8 cellular contexts compared by ENCODE assay signal in the genomic region with DNA sequence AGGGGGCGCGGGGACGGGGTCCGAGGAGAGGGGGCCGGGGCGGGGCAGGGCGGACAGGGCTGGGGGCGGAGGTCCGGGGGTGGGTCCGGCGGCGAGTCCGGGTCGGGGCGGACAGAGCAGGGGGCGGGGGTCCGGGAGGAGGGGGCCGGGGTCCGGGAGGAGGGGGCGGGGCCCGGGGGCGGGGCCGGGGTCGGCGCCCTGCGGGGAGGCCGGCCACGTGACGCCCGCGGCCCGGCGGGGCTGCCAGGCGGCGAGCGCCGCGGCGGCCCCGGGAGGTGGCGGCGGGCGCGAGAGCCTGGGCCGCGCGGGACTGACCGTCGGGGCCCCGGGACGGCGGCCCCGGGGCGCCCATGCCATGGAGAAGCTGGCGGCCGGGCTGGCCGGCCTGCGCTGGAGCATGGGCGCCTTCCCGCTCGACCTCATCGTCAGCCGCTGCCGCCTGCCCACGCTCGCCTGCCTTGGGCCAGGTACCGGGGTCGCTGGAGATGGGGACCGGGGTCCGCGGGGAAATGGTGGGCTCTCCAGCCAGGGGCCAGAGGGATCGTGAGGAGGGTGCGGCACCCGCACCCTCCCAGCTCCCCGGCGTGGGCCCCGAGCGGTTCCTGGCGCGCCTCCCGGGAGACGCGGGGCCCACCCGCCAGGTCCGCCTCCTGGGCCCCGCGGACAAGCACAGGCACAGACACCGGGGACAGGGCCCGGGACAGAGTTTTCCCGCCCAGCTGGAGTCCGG. TPM values are rescaled to one million over a fixed set of nuclear protein-coding genes. Genes with fewer than 3 reads are reported as not detected.
DNase-seq lines count a peak whose midpoint lies in the region; ATAC-seq and TF ChIP-seq lines count a peak whose summit lies in the region.

Gene GAREM2, plus strand, starts transcription at position 223 of the 730 bp plus-strand sequence. Its CDS starts 133 bp downstream, at position 356.

- POLR2A ChIA-PET in BJ (lab: Charles Lee) (no interaction called here), RWPE1 (lab: Yijun Ruan, JAX; ENCODE audit: low non-redundant PET) (no interaction called here)

- H3K36me3 Mint-ChIP-seq in chondrocyte (ENCODE audit: low read depth): no peaks in the 10 kb centered on the region

- H3K27me3 ChIP-seq in BJ (ENCODE audit: control insufficient read depth, insufficient read depth, low read length): peaks cover 19% of the 10 kb centered on the region
- peaks cover 11% of the 10 kb centered on the region; the same call in 1 of the 2 replicates for H3K27me3 ChIP-seq in HUES48 (ENCODE audit: control insufficient read depth, insufficient read depth, low read length)

- H3K9me3 Mint-ChIP-seq in chondrocyte (ENCODE audit: low read depth): no peaks in the 10 kb centered on the region

- H3K4me1 Mint-ChIP-seq in chondrocyte (ENCODE audit: low read depth): peaks cover 7% of the 10 kb centered on the region

- no peak within 1 kb of the TSS; the same call in 1 of the 2 replicates for H3K9ac ChIP-seq in HUES48 (ENCODE audit: low read depth, low read length)

- DNase-seq in BJ (ENCODE audit: low read depth): no peak
- DNase-seq in chondrocyte (ENCODE audit: low spot score): no peak
- no peak for DNase-seq in mucosa of descending colon
- no peak for DNase-seq in NCI-H2029 treated with DMSO at 0.1 percent for 48 hours (lab: John Stamatoyannopoulos, UW)
- no peak for DNase-seq in activated gamma-delta T cell (lab: John Stamatoyannopoulos, UW)
- no peak for DNase-seq in RWPE1 (ENCODE audit: low spot score)

- no peak within 1 kb of the TSS for H3K27ac Mint-ChIP-seq in chondrocyte (ENCODE audit: unreplicated experiment)

- H3K27ac ChIP-seq in HUES48 (ENCODE audit: low read depth, low read length) (no peak within 1 kb of the TSS), RWPE1 (no peak within 1 kb of the TSS)

- no peaks in the 10 kb centered on the region for H3K9me3 ChIP-seq in HUES48 (ENCODE audit: control insufficient read depth, insufficient read depth, low read length)
- no peaks in the 10 kb centered on the region for H3K9me3 ChIP-seq in mucosa of descending colon

- H3K4me3 ChIP-seq in BJ (ENCODE audit: low read depth, low read length) (peak within 1 kb of the TSS; percentile 29), HUES48 (ENCODE audit: low read depth, low read length) (peak within 1 kb of the TSS; percentile 71), mucosa of descending colon (no peak within 1 kb of the TSS)

- H3K4me1 ChIP-seq in HUES48 (ENCODE audit: control insufficient read depth, insufficient read depth, low read length): peaks cover 9% of the 10 kb centered on the region
- H3K4me1 ChIP-seq in mucosa of descending colon (ENCODE audit: low read depth): peaks cover 11% of the 10 kb centered on the region

- intact Hi-C loops in mucosa of descending colon (cut with DNase I, micrococcal nuclease): no loop called here

- H3K36me3 ChIP-seq in BJ (ENCODE audit: control insufficient read depth, insufficient read depth, low read length) (no peaks in the 10 kb centered on the region), HUES48 (ENCODE audit: control insufficient read depth, insufficient read depth, low read length) (peaks cover 10% of the 10 kb centered on the region), mucosa of descending colon (ENCODE audit: low read depth) (no peaks in the 10 kb centered on the region)

- CTCF ChIA-PET in BJ (lab: Yijun Ruan, JAX): interaction anchor here (2.0 kb wide), 1 partner anchor 12 kb away, joined by 4 read pairs; no protein-coding TSS in a partner anchor
- CTCF ChIA-PET in RWPE1 (lab: Yijun Ruan, JAX): interaction anchor here (1.4 kb wide), 1 partner anchor 11 kb away, joined by 5 read pairs; no protein-coding TSS in a partner anchor

- ATAC-seq in mucosa of descending colon (peak; percentile 23), GM21360 (IDR thresholded peaks at IDR 0.05; ENCODE audit: unreplicated experiment) (no peak)

- H3K4me3 Mint-ChIP-seq in chondrocyte (ENCODE audit: unreplicated experiment): peak within 1 kb of the TSS; percentile 69

- H3K27me3 Mint-ChIP-seq in chondrocyte (ENCODE audit: low read depth): peaks cover 13% of the 10 kb centered on the region

- TF ChIP-seq CTCF in BJ (IDR thresholded peaks at IDR 0.05; ENCODE audit: insufficient read depth, low read depth, low read length): no peak
- TF ChIP-seq CTCF in chondrocyte (IDR thresholded peaks at IDR 0.05): no peak
- TF ChIP-seq CTCF in mucosa of descending colon (IDR thresholded peaks at IDR 0.05): no peak
- TF ChIP-seq CTCF in RWPE1 (conservative IDR thresholded peaks at IDR 0.05; ENCODE audit: low read depth): no peak

RNA-seq across cellular contexts. Expression of gene GAREM2, which starts in this region (rescaled TPM):
- 1.3 and 2.3 TPM in 2 replicates for polyA plus RNA-seq in BJ (2011; rRNA removed)
- polyA minus RNA-seq in BJ (2011; rRNA and poly(A)+ RNA removed): 1.3 and 1.7 TPM in 2 replicates
- total RNA-seq in chondrocyte: 6.5 to 22.6 TPM (median 19.1 TPM) in 3 replicates
- 1 to 10 TPM; 4.0 to 8.8 (median 6.7) TPM for total RNA-seq in mucosa of descending colon
